17 cellular contexts compared by ENCODE assay signal in genomic region chr1:59747469-59748014, GRCh38.
DNase-seq lines count a peak whose midpoint lies in the region; ATAC-seq and TF ChIP-seq lines count a peak whose summit lies in the region.
"Had no signal": no experiment of that assay in that cellular context is flagged by ENCODE, and none has a peak within 500 bp of the region (broad histone marks: within the 10 kb centered on the region; RNA-seq: fewer than 3 reads in every experiment).

No MANE protein-coding gene starts in this region.

- H3K27ac ChIP-seq in hepatocyte = peak overlapping the region; percentile 32
- H3K27ac ChIP-seq in uterus = peak overlapping the region; percentile 54 to 64
- H3K27ac ChIP-seq: 22Rv1, SJSA1 had no signal

- H2AFZ ChIP-seq in hepatocyte = no peak overlapping the region

- no peak for TF ChIP-seq CTCF in hepatocyte (IDR thresholded peaks at IDR 0.05; ENCODE audit: poor library complexity)
- no peak for TF ChIP-seq CTCF in uterus (IDR thresholded peaks at IDR 0.05)

- no peaks in the 10 kb centered on the region for H3K9me3 ChIP-seq in hepatocyte (ENCODE audit: low read depth)
- H3K9me3 ChIP-seq in uterus = no peaks in the 10 kb centered on the region
- H3K9me3 ChIP-seq: BLaER1 treated with 17β-estradiol and CSF1 and Interleukin-3, amounts not matched to agents 10 nM and 100 nM; MG63; SJSA1 had no signal

- ATAC-seq in GM18861 (IDR thresholded peaks at IDR 0.05; ENCODE audit: unreplicated experiment) = no peak
- ATAC-seq in GM18519 (IDR thresholded peaks at IDR 0.05; ENCODE audit: low FRiP score, unreplicated experiment) = no peak

- peak; percentile 38 for DNase-seq in DMS 273 (lab: John Stamatoyannopoulos, UW; ENCODE audit: unreplicated experiment)
- no peak for DNase-seq in DMS 273 treated with DMSO at 0.1 percent for 48 hours (lab: John Stamatoyannopoulos, UW)
- DNase-seq in SK-N-DZ (ENCODE audit: low spot score) = peak; percentile 96
- DNase-seq in hepatocyte (ENCODE audit: low spot score) = no peak
- DNase-seq in uterus = no peak
- DNase-seq in stimulated activated CD4-positive, alpha-beta T cell treated with anti-CD3 and anti-CD28 coated beads, Interleukin-2, amount 100 ng/mL, for 48 hours = no peak
- DNase-seq: DMS153, EL, MG63, NCI-H1092 treated with DMSO at 0.1 percent for 48 hours, NCI-H187, NCI-H510A had no signal

- TF ChIP-seq POLR2A in uterus (IDR thresholded peaks at IDR 0.05) = no peak

- intact Hi-C loops in uterus (cut with DNase I; ENCODE audit: low total_unique reads) = no loop called here

- no peak overlapping the region for H3K4me3 ChIP-seq in hepatocyte
- no peak overlapping the region for H3K4me3 ChIP-seq in uterus
- H3K4me3 ChIP-seq: BLaER1 treated with 17β-estradiol and CSF1 and Interleukin-3, amounts not matched to agents 10 nM and 100 nM; MG63; SJSA1 had no signal

- H3K27me3 ChIP-seq in hepatocyte (no peaks in the 10 kb centered on the region), uterus (no peaks in the 10 kb centered on the region)
- H3K27me3 ChIP-seq: BLaER1 treated with 17β-estradiol and CSF1 and Interleukin-3, amounts not matched to agents 10 nM and 100 nM; MG63; SJSA1 had no signal

- H3K79me2 ChIP-seq in hepatocyte = no peaks in the 10 kb centered on the region

- H3K4me2 ChIP-seq in hepatocyte = peak overlapping the region; percentile 10

- H3K36me3 ChIP-seq in hepatocyte (replicated peaks; ENCODE audit: insufficient read depth, low read depth) = no peaks in the 10 kb centered on the region
- H3K36me3 ChIP-seq in uterus = no peaks in the 10 kb centered on the region
- H3K36me3 ChIP-seq: BLaER1 treated with 17β-estradiol and CSF1 and Interleukin-3, amounts not matched to agents 10 nM and 100 nM; MG63; SJSA1 had no signal

- H3K9me2 ChIP-seq in hepatocyte (replicated peaks; ENCODE audit: insufficient read depth) = no peaks in the 10 kb centered on the region

- H4K20me1 ChIP-seq in hepatocyte (ENCODE audit: insufficient read depth, poor library complexity, severe bottlenecking) = no peaks in the 10 kb centered on the region
- H4K20me1 ChIP-seq: BLaER1 treated with 17β-estradiol and CSF1 and Interleukin-3, amounts not matched to agents 10 nM and 100 nM had no signal

- H3K4me1 ChIP-seq in hepatocyte (ENCODE audit: insufficient read depth) (peaks cover 15% of the 10 kb centered on the region), uterus (peaks cover 0 to 7% of the 10 kb centered on the region in 2 donors)

- WGBS in hepatocyte (ENCODE audit: low lambda C conversion rate, missing lambda C conversion rate) = 21% methylated on average over 1 of the region's 1 CpG

Comparison
In these comparisons a context has a peak if more than half of its experiments do, and no peak if none do; other contexts are left out.
1. DNase-seq: peak in DMS 273 (single experiment) and SK-N-DZ (single experiment); none in DMS 273 treated with DMSO at 0.1 percent for 48 hours (single experiment), hepatocyte (single experiment), uterus (0 of 2) and stimulated activated CD4-positive, alpha-beta T cell treated with anti-CD3 and anti-CD28 coated beads, Interleukin-2, amount 100 ng/mL, for 48 hours (0 of 2).